Comparison of ENCODE assay signal across 1 cellular context in genomic region chr11:3091846-3092602, GRCh38.
TF ChIP-seq lines count a peak whose summit lies in the region.

No MANE protein-coding gene starts in this region.

TF ChIP-seq in K562, 482 proteins besides CTCF, POLR2A, EP300 and RAD21 (continued from another document and continues in another):
- peak; percentile 81 for TF ChIP-seq CTCFL (IDR thresholded peaks at IDR 0.05; ENCODE audit: borderline replicate concordance, insufficient read depth, low read depth, low read length, poor library complexity, severe bottlenecking)
- peak; percentile 42; the same call in 1 of the 2 replicates for TF ChIP-seq JUND (IDR thresholded peaks at IDR 0.05; ENCODE audit: borderline replicate concordance, low read depth, low read length)
- TF ChIP-seq JUND (tag; IDR thresholded peaks at IDR 0.05; ENCODE audit: borderline replicate concordance, low read depth, low read length) = no peak; the same call in 2 of the 3 replicates
- peak; percentile 89 for TF ChIP-seq CC2D1A (IDR thresholded peaks at IDR 0.05)
- 0 out of 2 replicates have a peak, but pooled peaks have one; percentile 60 for TF ChIP-seq ZNF133 (CRISPR knock-in tag; IDR thresholded peaks at IDR 0.05)
- peak; percentile 90 for TF ChIP-seq DEAF1 (CRISPR knock-in tag; IDR thresholded peaks at IDR 0.05)
- TF ChIP-seq ZEB2 (IDR thresholded peaks at IDR 0.05) = peak; percentile 67; the same call in 1 of the 2 replicates
- TF ChIP-seq CTBP1 (IDR thresholded peaks at IDR 0.05; ENCODE audit: borderline replicate concordance) = peak; percentile 64; the same call in 1 of the 2 replicates
- no peak for TF ChIP-seq NEUROD1 (IDR thresholded peaks at IDR 0.05; ENCODE audit: borderline replicate concordance, low read depth, low read length, partially characterized antibody)
- TF ChIP-seq BHLHE40 (IDR thresholded peaks at IDR 0.05; ENCODE audit: low read length) = peak; percentile 48; the same call in 1 of the 2 replicates
- TF ChIP-seq HDAC6 (IDR thresholded peaks at IDR 0.05; ENCODE audit: low read depth, low read length) = no peak
- TF ChIP-seq SP1 (CRISPR knock-in tag; IDR thresholded peaks at IDR 0.05) = peak; percentile 58
- no peak for TF ChIP-seq GABPB2 (CRISPR knock-in tag; conservative IDR thresholded peaks at IDR 0.05)
- TF ChIP-seq HCFC1 (IDR thresholded peaks at IDR 0.05; ENCODE audit: low read depth, low read length) = peak; percentile 32; the same call in 1 of the 2 replicates
- 0 out of 2 replicates have a peak, but pooled peaks have one; percentile 49 for TF ChIP-seq ETS1 (conservative IDR thresholded peaks at IDR 0.05; ENCODE audit: control insufficient read depth, low read depth, low read length)
- TF ChIP-seq NFE2L1 (tag; IDR thresholded peaks at IDR 0.05; ENCODE audit: borderline replicate concordance, low read depth) = no peak
- no peak for TF ChIP-seq PTBP1 (IDR thresholded peaks at IDR 0.05; ENCODE audit: low read depth, low read length)
- peak; percentile 43 to 62; a peak in 2 of 4 replicates for TF ChIP-seq MAZ (CRISPR knock-in tag; conservative IDR thresholded peaks at IDR 0.05 in 1 of 2, IDR thresholded peaks at IDR 0.05 in 1 of 2)
- TF ChIP-seq ZNF518B (CRISPR knock-in tag; IDR thresholded peaks at IDR 0.05) = no peak
- no peak for TF ChIP-seq RERE (CRISPR knock-in tag; IDR thresholded peaks at IDR 0.05; ENCODE audit: borderline replicate concordance)
- 0 out of 2 replicates have a peak, but pooled peaks have one; percentile 5 for TF ChIP-seq CBFA2T3 (IDR thresholded peaks at IDR 0.05)
- TF ChIP-seq RBM39 (optimal IDR thresholded peaks at IDR 0.05; ENCODE audit: low read depth, low read length) = no peak
- peak; percentile 100 for TF ChIP-seq ZKSCAN1 (IDR thresholded peaks at IDR 0.05; ENCODE audit: low read depth, low read length)
- TF ChIP-seq SIN3B (IDR thresholded peaks at IDR 0.05; ENCODE audit: low read depth) = peak; percentile 49; the same call in 1 of the 2 replicates
- TF ChIP-seq SMC3 (conservative IDR thresholded peaks at IDR 0.05; ENCODE audit: insufficient read depth, low read depth, low read length) = peak; percentile 98
- TF ChIP-seq YY1 (IDR thresholded peaks at IDR 0.05; ENCODE audit: borderline replicate concordance in 1 of 3, control insufficient read depth in 1 of 3, extremely low read depth in 1 of 3, insufficient read depth in 3 of 3, insufficient read length in 1 of 3, insufficient replicate concordance in 2 of 3, low read depth in 1 of 3, low read length in 2 of 3) = peak in 1 of 3 experiments; percentile 7
- no peak for TF ChIP-seq ZNF274 (IDR thresholded peaks at IDR 0.05; ENCODE audit: borderline replicate concordance, low read depth, low read length)
- TF ChIP-seq ZBTB9 (CRISPR knock-in tag; IDR thresholded peaks at IDR 0.05) = 0 out of 2 replicates have a peak, but pooled peaks have one; percentile 24
- peak; percentile 68; the same call in 1 of the 2 replicates for TF ChIP-seq MYNN (IDR thresholded peaks at IDR 0.05)
- no peak for TF ChIP-seq MYNN (CRISPR knock-in tag; IDR thresholded peaks at IDR 0.05)
- TF ChIP-seq TAF9B (IDR thresholded peaks at IDR 0.05; ENCODE audit: partially characterized antibody) = no peak
- no peak for TF ChIP-seq CEBPG (CRISPR knock-in tag; IDR thresholded peaks at IDR 0.05)
- no peak for TF ChIP-seq CEBPG (tag; conservative IDR thresholded peaks at IDR 0.05 in 1 of 2, IDR thresholded peaks at IDR 0.05 in 1 of 2)
- TF ChIP-seq RBM34 (IDR thresholded peaks at IDR 0.05; ENCODE audit: borderline replicate concordance, insufficient read depth, low read length) = no peak
- TF ChIP-seq FOXP1 (CRISPR knock-in tag; IDR thresholded peaks at IDR 0.05) = no peak
- TF ChIP-seq KLF16 (IDR thresholded peaks at IDR 0.05) = 0 out of 2 replicates have a peak, but pooled peaks have one; percentile 11
- TF ChIP-seq ZBED1 (IDR thresholded peaks at IDR 0.05) = no peak
- TF ChIP-seq CREB1 (IDR thresholded peaks at IDR 0.05) = no peak
- 0 out of 2 replicates have a peak, but pooled peaks have one; percentile 46 for TF ChIP-seq CREB1 (CRISPR knock-in tag; IDR thresholded peaks at IDR 0.05)
- no peak for TF ChIP-seq ZC3H8 (IDR thresholded peaks at IDR 0.05)
- TF ChIP-seq AFF4 (CRISPR knock-in tag; IDR thresholded peaks at IDR 0.05) = no peak
- TF ChIP-seq ATF7 (IDR thresholded peaks at IDR 0.05) = peak; percentile 33; the same call in 1 of the 2 replicates
- no peak for TF ChIP-seq HNRNPLL (IDR thresholded peaks at IDR 0.05; ENCODE audit: low read depth, low read length, poor library complexity, severe bottlenecking)
- TF ChIP-seq NFE2 (IDR thresholded peaks at IDR 0.05; ENCODE audit: low read depth) = no peak
